ENCODE assay signal across 26 cellular contexts in genomic region chr12:1794440-1795090, GRCh38. TPM values are rescaled to one million over a fixed set of nuclear protein-coding genes. Genes with fewer than 3 reads are reported as not detected.
DNase-seq lines count a peak whose midpoint lies in the region; ATAC-seq and TF ChIP-seq lines count a peak whose summit lies in the region.
"Had no signal": no experiment of that assay in that cellular context is flagged by ENCODE, and none has a peak within 500 bp of the region (broad histone marks: within the 10 kb centered on the region; RNA-seq: fewer than 3 reads in every experiment).

No MANE protein-coding gene starts in this region.

- H2BK120ac ChIP-seq in IMR-90 (ENCODE audit: low read depth, low read length), result no peak overlapping the region
- no peak overlapping the region for H2BK120ac ChIP-seq in mesendoderm (ENCODE audit: low read depth, low read length)

- H4K20me1 ChIP-seq in IMR-90 (ENCODE audit: insufficient read depth, low read length) (0 out of 2 replicates have a peak, but pooled peaks cover 6% of the 10 kb centered on the region), mammary epithelial cell (ENCODE audit: insufficient read depth, low read length) (no peaks in the 10 kb centered on the region)

- H4K8ac ChIP-seq in IMR-90 (ENCODE audit: low read depth in 2 of 2, low read length in 2 of 2) (no peak overlapping the region), mesendoderm (ENCODE audit: low read depth, low read length) (no peak overlapping the region)

- no peak for TF ChIP-seq POLR2A in heart left ventricle (IDR thresholded peaks at IDR 0.05)
- TF ChIP-seq POLR2A in IMR-90 (IDR thresholded peaks at IDR 0.05; ENCODE audit: low read depth, low read length), result no peak
- TF ChIP-seq POLR2A in upper lobe of left lung (IDR thresholded peaks at IDR 0.05), result no peak

- H2BK20ac ChIP-seq in IMR-90 (ENCODE audit: low read depth, low read length), result no peak overlapping the region

- WGBS in heart left ventricle, 4 donors, result 74 to 83% (median 80%) methylated on average over 13 to 15 of the region's 15 CpGs
- 83% methylated on average over 7 of the region's 15 CpGs; no CpG with 5 or more reads in 1 of the 2 experiments for WGBS in IMR-90 (ENCODE audit: extremely low coverage in 2 of 2, insufficient read length in 1 of 2), 2 experiments
- WGBS in mesendoderm (ENCODE audit: extremely low coverage, insufficient coverage, low lambda C conversion rate), result no CpG with 5 or more reads among the region's 15 CpGs
- WGBS in upper lobe of left lung, 2 donors, result 77 to 78% methylated on average over 15 of the region's 15 CpGs
- WGBS in mammary epithelial cell (ENCODE audit: low coverage, missing lambda C conversion rate), result 91% methylated on average over 10 of the region's 15 CpGs

- TF ChIP-seq CTCF in heart left ventricle (IDR thresholded peaks at IDR 0.05), result no peak
- no peak for TF ChIP-seq CTCF in IMR-90 (conservative IDR thresholded peaks at IDR 0.05; ENCODE audit: low read depth, low read length)
- no peak for TF ChIP-seq CTCF in upper lobe of left lung (IDR thresholded peaks at IDR 0.05)
- no peak for TF ChIP-seq CTCF in mammary epithelial cell (conservative IDR thresholded peaks at IDR 0.05 in 1 of 2, IDR thresholded peaks at IDR 0.05 in 1 of 2; ENCODE audit: extremely low read depth in 1 of 2, insufficient read depth in 1 of 2, low read depth in 1 of 2, low read length in 2 of 2)
- no peak for TF ChIP-seq CTCF in A673 (conservative IDR thresholded peaks at IDR 0.05; ENCODE audit: low read depth, low read length)

- no peak overlapping the region for H3K56ac ChIP-seq in IMR-90 (ENCODE audit: extremely low read depth, insufficient read depth, low read length)
- peak overlapping the region; percentile 79 for H3K56ac ChIP-seq in mesendoderm (ENCODE audit: low read length)

- CTCF ChIA-PET in IMR-90 (lab: Yijun Ruan, JAX) (interaction anchor here (0.7 to 1.4 kb wide), 3 partner anchors 13 to 145 kb away, joined by 3 to 4 read pairs (median 3); no protein-coding TSS in a partner anchor), mammary epithelial cell (lab: Charles Lee; ENCODE audit: low non-redundant PET) (no interaction called here), A673 (lab: Charles Lee) (interaction anchor here (0.6 to 2.6 kb wide), 3 partner anchors 145 to 1263 kb away, joined by 4 to 34 read pairs (median 5); no protein-coding TSS in a partner anchor)

- no peak overlapping the region for H2BK15ac ChIP-seq in IMR-90 (ENCODE audit: low read depth, low read length)
- no peak overlapping the region for H2BK15ac ChIP-seq in mesendoderm (replicated peaks; ENCODE audit: low read depth)

- no peak overlapping the region for H4K5ac ChIP-seq in IMR-90 (ENCODE audit: low read depth, low read length)
- H4K5ac ChIP-seq in mesendoderm (ENCODE audit: low read length), result no peak overlapping the region

- H2AK5ac ChIP-seq in IMR-90 (ENCODE audit: low read depth, low read length) (no peak overlapping the region), mesendoderm (ENCODE audit: low read length) (no peak overlapping the region)

- H3K9ac ChIP-seq in IMR-90 (ENCODE audit: low read depth, low read length), result no peak overlapping the region
- peak overlapping the region; percentile 29 for H3K9ac ChIP-seq in mesendoderm (ENCODE audit: low read length)
- no peak overlapping the region for H3K9ac ChIP-seq in mammary epithelial cell (ENCODE audit: insufficient read depth, low read length)
- H3K9ac ChIP-seq: neural progenitor cell had no signal

- TF ChIP-seq RAD21 in IMR-90 (IDR thresholded peaks at IDR 0.05; ENCODE audit: low read length), result no peak

- no peak overlapping the region for H3K4me2 ChIP-seq in IMR-90 (ENCODE audit: low read depth, low read length)
- no peak overlapping the region for H3K4me2 ChIP-seq in mesendoderm (ENCODE audit: low read length)
- no peak overlapping the region for H3K4me2 ChIP-seq in mammary epithelial cell (ENCODE audit: insufficient read depth, low read depth, low read length)
- H3K4me2 ChIP-seq: neural progenitor cell had no signal

- H3K36me3 ChIP-seq in heart left ventricle, result no peaks in the 10 kb centered on the region
- H3K36me3 ChIP-seq in IMR-90 (ENCODE audit: control insufficient read depth, insufficient read depth, low read length), result no peaks in the 10 kb centered on the region
- no peaks in the 10 kb centered on the region for H3K36me3 ChIP-seq in mesendoderm (ENCODE audit: control insufficient read depth, insufficient read depth, low read length)
- no peaks in the 10 kb centered on the region for H3K36me3 ChIP-seq in upper lobe of left lung
- H3K36me3 ChIP-seq in mammary epithelial cell (ENCODE audit: insufficient read depth, low read length), result no peaks in the 10 kb centered on the region
- H3K36me3 ChIP-seq in A673 (ENCODE audit: insufficient read depth, low read length, poor library complexity, severe bottlenecking), result no peaks in the 10 kb centered on the region
- H3K36me3 ChIP-seq: esophagus squamous epithelium, neural progenitor cell, upper lobe of right lung had no signal

- H3K18ac ChIP-seq in IMR-90 (ENCODE audit: low read depth, low read length), result no peak overlapping the region
- H3K18ac ChIP-seq in mesendoderm (ENCODE audit: low read length), result peak overlapping the region; percentile 8

- peaks cover 4% of the 10 kb centered on the region; the same call in 1 of the 2 replicates for H3K9me1 ChIP-seq in IMR-90 (ENCODE audit: insufficient read depth, low read length)

- H3K27ac ChIP-seq in heart left ventricle, result peak overlapping the region in 11 of 12 donors; percentile 6 to 86 (median 63)
- H3K27ac ChIP-seq in IMR-90 (ENCODE audit: insufficient read depth, low read length), result no peak overlapping the region
- H3K27ac ChIP-seq in mesendoderm (ENCODE audit: low read depth, low read length), result peak overlapping the region; percentile 91
- H3K27ac ChIP-seq in upper lobe of left lung, result peak overlapping the region; percentile 14 to 96 (median 76)
- no peak overlapping the region for H3K27ac ChIP-seq in mammary epithelial cell (ENCODE audit: insufficient read depth, low read depth, low read length)
- H3K27ac ChIP-seq in A673 (ENCODE audit: low read depth, low read length, poor library complexity, severe bottlenecking), result no peak overlapping the region
- H3K27ac ChIP-seq: neural progenitor cell, RWPE1 had no signal

- no peak overlapping the region for H2AK9ac ChIP-seq in IMR-90 (replicated peaks; ENCODE audit: low read depth, low read length, poor library complexity)

- H3K4me1 ChIP-seq in heart left ventricle (peaks cover 8 to 46% (median 27%) of the 10 kb centered on the region in 12 donors), IMR-90 (ENCODE audit: control insufficient read depth, insufficient read depth, low read length) (peaks cover 4% of the 10 kb centered on the region; the same call in 1 of the 2 replicates), mesendoderm (ENCODE audit: control insufficient read depth, low read depth, low read length) (peaks cover 5% of the 10 kb centered on the region), upper lobe of left lung (peaks cover 25 to 32% (median 29%) of the 10 kb centered on the region in 4 donors), mammary epithelial cell (ENCODE audit: insufficient read depth, low read length) (peaks cover 14% of the 10 kb centered on the region), A673 (ENCODE audit: insufficient read depth, low read length, poor library complexity, severe bottlenecking) (peaks cover 4% of the 10 kb centered on the region)

- in situ Hi-C loops in IMR-90 (cut with MboI; ENCODE audit: low sequenced_read_pairs), result loop anchor here (5.0 kb wide), 1 partner anchor 143 kb away; no protein-coding TSS in a partner anchor
- in situ Hi-C loops in mammary epithelial cell (cut with MboI; ENCODE audit: low sequenced_read_pairs in 2 of 2), result loop anchor here (5.0 to 10.0 kb wide), 3 partner anchors 140 to 147 kb away; no protein-coding TSS in a partner anchor

- H3K79me1 ChIP-seq in IMR-90 (ENCODE audit: low read depth in 1 of 2, low read length in 2 of 2), result 0 out of 4 replicates have a peak, but pooled peaks cover 0 to 3% of the 10 kb centered on the region in 2 experiments
- no peaks in the 10 kb centered on the region for H3K79me1 ChIP-seq in mesendoderm (ENCODE audit: low read length)

- TF ChIP-seq EP300 in upper lobe of left lung (IDR thresholded peaks at IDR 0.05), result no peak

- intact Hi-C loops in heart left ventricle (cut with DNase I) (loop anchor here in 8 of 10 donors (5.0 to 10.0 kb wide), 8 partner anchors 233 to 990 kb away; partner anchors contain the start of gene CACNA1C (in 1 of the 8)), cardiac septum (cut with DNase I) (loop anchor here (5.0 to 10.0 kb wide), 2 partner anchors 243 to 490 kb away; no protein-coding TSS in a partner anchor), IMR-90 (cut with micrococcal nuclease) (loop anchor here (5.0 kb wide), 2 partner anchors 162 to 258 kb away; partner anchors contain the start of gene CACNA1C), mammary epithelial cell (cut with micrococcal nuclease) (no loop called here), A673 (cut with micrococcal nuclease; ENCODE audit: unreplicated experiment) (loop anchor here (5.0 to 10.0 kb wide), 3 partner anchors 162 to 788 kb away; no protein-coding TSS in a partner anchor)

- H3K27me3 ChIP-seq in heart left ventricle (no peaks in the 10 kb centered on the region), IMR-90 (ENCODE audit: control insufficient read depth, insufficient read depth, low read length) (no peaks in the 10 kb centered on the region; the same call in 1 of the 2 replicates), mesendoderm (ENCODE audit: insufficient read depth, low read length, poor library complexity) (no peaks in the 10 kb centered on the region), upper lobe of left lung (no peaks in the 10 kb centered on the region), mammary epithelial cell (ENCODE audit: insufficient read depth, low read length) (no peaks in the 10 kb centered on the region), A673 (replicated peaks; ENCODE audit: insufficient read depth, low read depth, low read length, poor library complexity) (no peaks in the 10 kb centered on the region)
- H3K27me3 ChIP-seq: esophagus squamous epithelium, upper lobe of right lung had no signal

- H3K4ac ChIP-seq in IMR-90 (ENCODE audit: low read depth, low read length), result no peak overlapping the region
- no peak overlapping the region for H3K4ac ChIP-seq in mesendoderm (ENCODE audit: low read depth, low read length)

- H3K4me3 ChIP-seq in heart left ventricle (no peak overlapping the region), IMR-90 (ENCODE audit: insufficient read depth, low read depth, low read length) (no peak overlapping the region), mesendoderm (ENCODE audit: low read length) (no peak overlapping the region), upper lobe of left lung (no peak overlapping the region), mammary epithelial cell (replicated peaks in 1 of 3; ENCODE audit: insufficient read depth in 1 of 3, low read depth in 2 of 3, low read length in 3 of 3) (no peak overlapping the region), A673 (ENCODE audit: low read depth, low read length, poor library complexity, severe bottlenecking) (no peak overlapping the region)
- H3K4me3 ChIP-seq: esophagus squamous epithelium, neural progenitor cell, skin epidermis, upper lobe of right lung had no signal

- H2AFZ ChIP-seq in IMR-90 (replicated peaks; ENCODE audit: low read length, poor library complexity) (peak overlapping the region; percentile 28), mammary epithelial cell (ENCODE audit: low read depth, low read length) (no peak overlapping the region)

- no peak for ATAC-seq in heart left ventricle
- ATAC-seq in IMR-90 (ENCODE audit: low read depth), result no peak
- no peak for ATAC-seq in upper lobe of left lung (ENCODE audit: low FRiP score in 2 of 2)
- ATAC-seq: effector memory CD8-positive, alpha-beta T cell; upper lobe of right lung had no signal

- H2BK5ac ChIP-seq in IMR-90 (ENCODE audit: low read depth, low read length, poor library complexity, severe bottlenecking) (no peak overlapping the region), mesendoderm (ENCODE audit: low read length) (peak overlapping the region; percentile 37)

- H3K23ac ChIP-seq in IMR-90 (ENCODE audit: low read depth, low read length) (no peak overlapping the region), mesendoderm (ENCODE audit: low read length) (no peak overlapping the region)

- dilution Hi-C loops in IMR-90 (cut with HindIII; ENCODE audit: low sequenced_read_pairs, unreplicated experiment), result no loop called here
- dilution Hi-C loops in mammary epithelial cell (cut with HindIII; ENCODE audit: low sequenced_read_pairs), result loop anchor here (25.0 kb wide), 1 partner anchor 132 kb away; no protein-coding TSS in a partner anchor

- POLR2A ChIA-PET in IMR-90 (lab: Charles Lee; ENCODE audit: unreplicated experiment), result no interaction called here
- POLR2A ChIA-PET in A673 (lab: Charles Lee; ENCODE audit: low non-redundant PET), result interaction anchor here (0.7 kb wide), 1 partner anchor 9 kb away, joined by 3 read pairs; no protein-coding TSS in a partner anchor

- no peak overlapping the region for H3K14ac ChIP-seq in IMR-90 (replicated peaks; ENCODE audit: low read depth, low read length)

- H4K91ac ChIP-seq in IMR-90 (ENCODE audit: insufficient read depth, low read depth, low read length), result no peak overlapping the region

- H3K79me2 ChIP-seq in mesendoderm (ENCODE audit: control insufficient read depth, insufficient read depth, low read length) (no peaks in the 10 kb centered on the region), mammary epithelial cell (ENCODE audit: insufficient read depth, low read length) (no peaks in the 10 kb centered on the region)

- H3K9me3 ChIP-seq in heart left ventricle (no peaks in the 10 kb centered on the region), IMR-90 (ENCODE audit: control insufficient read depth, insufficient read depth, low read length) (no peaks in the 10 kb centered on the region), upper lobe of left lung (no peaks in the 10 kb centered on the region), mammary epithelial cell (replicated peaks; ENCODE audit: insufficient read depth, low read length) (no peaks in the 10 kb centered on the region), A673 (ENCODE audit: low read depth, low read length, poor library complexity, severe bottlenecking) (no peaks in the 10 kb centered on the region)
- H3K9me3 ChIP-seq: esophagus squamous epithelium, upper lobe of right lung had no signal

- peak in 2 of 5 donors; percentile 20 to 39 for DNase-seq in heart left ventricle
- no peak for DNase-seq in cardiac septum (ENCODE audit: low spot score)
- no peak for DNase-seq in IMR-90
- peak; percentile 80 for DNase-seq in mesendoderm
- no peak for DNase-seq in upper lobe of left lung
- DNase-seq in activated CD4-positive, alpha-beta T cell treated with anti-CD3 and anti-CD28 coated beads for 1 hour, result no peak
- no peak for DNase-seq in mammary epithelial cell
- DNase-seq in A673 (ENCODE audit: low spot score), result no peak
- DNase-seq: ACHN; activated CD4-positive, alpha-beta T cell treated with anti-CD3 and anti-CD28 coated beads, Interleukin-2, amount 50 U/mL, for 4 hours; activated CD8-positive, alpha-beta memory T cell treated with anti-CD3 and anti-CD28 coated beads, Interleukin-2, amount 50 U/mL, for 4 hours; effector memory CD8-positive, alpha-beta T cell; esophagus squamous epithelium; NCI-H1048; NCI-H187 treated with DMSO at 0.1 percent for 48 hours; NCI-H69; stimulated activated CD4-positive, alpha-beta T cell treated with anti-CD3 and anti-CD28 coated beads, Interleukin-1b, Interleukin-23, amount 100 ng/mL, for 48 hours had no signal

- BruUV-seq in IMR-90 (replicated peaks; lab: Mats Ljungman, UMichigan) (no TSS peak), mammary epithelial cell (replicated peaks; lab: Mats Ljungman, UMichigan) (no TSS peak), A673 (replicated peaks; lab: Mats Ljungman, UMichigan) (no TSS peak)

RNA-seq across cellular contexts. Expression of gene LRTM2, which starts 25.8 kb away (rescaled TPM):
- not detected for total RNA-seq in heart left ventricle
- not detected for polyA plus RNA-seq in heart left ventricle
- not detected for total RNA-seq in cardiac septum
- not detected in 2 replicates for total RNA-seq in IMR-90 (2012; rRNA removed)
- not detected in 2 replicates for polyA plus RNA-seq in IMR-90 (2012; rRNA removed)
- polyA plus RNA-seq in IMR-90 (2012; cell fraction: cytosol; rRNA removed), result not detected in 2 replicates
- polyA plus RNA-seq in IMR-90 (2012; cell fraction: nucleus; rRNA removed; ENCODE audit: low replicate concordance), result not detected in 2 replicates
- not detected for polyA plus RNA-seq in mesendoderm (2013, experiment 1 of 2)
- 0.04 TPM for polyA plus RNA-seq in mesendoderm (2013, experiment 2 of 2)
- not detected for total RNA-seq in upper lobe of left lung
- not detected for total RNA-seq in mammary epithelial cell
- polyA plus RNA-seq in mammary epithelial cell, result not detected
- polyA minus RNA-seq in mammary epithelial cell, result not detected
- not detected in 2 replicates for total RNA-seq in A673 (2021)
- total RNA-seq: chondrocyte, esophagus squamous epithelium, H1, liver, subcutaneous adipose tissue, upper lobe of right lung had no signal
- polyA plus RNA-seq: CD14-positive monocyte, liver had no signal

Comparison
In these comparisons a context has a peak if more than half of its experiments do, and no peak if none do; other contexts are left out.
1. H3K27ac ChIP-seq: peak in heart left ventricle (11 of 12), mesendoderm (single experiment) and upper lobe of left lung (4 of 4); none in IMR-90 (single experiment), mammary epithelial cell (single experiment) and A673 (single experiment).